In the genomic region with DNA sequence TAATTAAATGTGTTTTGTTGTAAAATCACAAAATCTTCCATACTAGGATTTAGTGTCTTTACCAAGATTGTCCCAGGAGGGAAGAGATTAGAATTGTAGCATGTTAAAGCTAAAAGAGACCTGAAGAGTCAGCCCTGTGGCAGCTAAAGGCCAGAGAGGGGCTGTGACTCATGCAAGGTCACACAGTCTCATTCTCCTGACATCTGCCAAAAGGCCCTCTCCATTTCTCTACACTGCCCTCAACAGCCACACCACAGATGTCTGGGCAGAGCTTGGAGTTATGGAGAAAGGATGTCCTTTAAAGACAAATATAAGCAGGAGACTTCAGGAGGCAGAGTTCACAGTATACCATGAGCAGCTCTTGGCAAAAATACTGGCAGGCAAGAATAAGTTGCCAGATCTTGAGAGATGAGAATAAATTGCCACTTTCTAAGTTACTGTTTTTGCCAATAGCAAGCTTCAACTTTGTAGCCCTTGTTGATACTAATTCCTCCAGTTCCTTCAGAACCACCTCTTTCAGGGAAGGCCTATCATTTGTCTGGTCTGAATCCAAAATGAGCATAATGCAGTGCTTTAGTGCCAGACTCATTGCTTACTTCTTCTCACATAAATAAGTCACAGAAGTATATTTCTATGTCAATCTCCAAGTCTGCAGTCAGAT, we compare ENCODE assay signal across 15 cellular contexts. TPM values are rescaled to one million over a fixed set of nuclear protein-coding genes. Genes with fewer than 3 reads are reported as not detected.
DNase-seq lines count a peak whose midpoint lies in the region; ATAC-seq, FAIRE-seq and TF ChIP-seq lines count a peak whose summit lies in the region.
"Had no signal": no experiment of that assay in that cellular context is flagged by ENCODE, and none has a peak within 500 bp of the region (broad histone marks: within the 10 kb centered on the region; RNA-seq: fewer than 3 reads in every experiment).

No MANE protein-coding gene starts in this region.

- intact Hi-C loops in kidney (cut with DNase I) = no loop called here

- H3K27me3 ChIP-seq in rectal smooth muscle tissue (ENCODE audit: control insufficient read depth, insufficient read depth, low read length) = no peaks in the 10 kb centered on the region
- H3K27me3 ChIP-seq: transverse colon had no signal

- no peak for ATAC-seq in HG03457 (IDR thresholded peaks at IDR 0.05; ENCODE audit: unreplicated experiment)
- ATAC-seq: naive thymus-derived CD8-positive, alpha-beta T cell had no signal

- H3K9ac ChIP-seq in rectal smooth muscle tissue (ENCODE audit: low read length) = no peak overlapping the region
- H3K9ac ChIP-seq in kidney (ENCODE audit: low read length in 2 of 2) = no peak overlapping the region

- no peaks in the 10 kb centered on the region for H3K36me3 ChIP-seq in rectal smooth muscle tissue (ENCODE audit: control insufficient read depth, insufficient read depth, low read length)
- no peaks in the 10 kb centered on the region for H3K36me3 ChIP-seq in kidney (ENCODE audit: control insufficient read depth in 1 of 2, insufficient read depth in 2 of 2, low read length in 2 of 2)

- H3K27ac ChIP-seq in rectal smooth muscle tissue (ENCODE audit: low read depth, low read length) (peak overlapping the region; percentile 3), kidney (ENCODE audit: low read depth in 2 of 2, low read length in 2 of 2) (no peak overlapping the region)
- H3K27ac ChIP-seq: RWPE1, transverse colon had no signal

- DNase-seq in EL (peak; percentile 91), RCC 7860 (ENCODE audit: low spot score) (peak; percentile 23), fibroblast of peridontal ligament (ENCODE audit: extremely low read depth) (peak; percentile 77), amygdala (lab: John Stamatoyannopoulos, UW) (no peak), kidney (no peak), mesenteric fat pad (ENCODE audit: low spot score) (no peak)
- DNase-seq: activated CD4-positive, alpha-beta T cell treated with anti-CD3 and anti-CD28 coated beads for 1 hour; DMS 273 treated with DMSO at 0.1 percent for 48 hours; foreskin melanocyte; naive thymus-derived CD8-positive, alpha-beta T cell; NCI-H146; transverse colon had no signal

- H3K4me3 ChIP-seq in rectal smooth muscle tissue (ENCODE audit: low read length) (no peak overlapping the region), kidney (ENCODE audit: low read length in 2 of 2) (no peak overlapping the region)
- H3K4me3 ChIP-seq: transverse colon had no signal

- H3K4me1 ChIP-seq in rectal smooth muscle tissue (ENCODE audit: control insufficient read depth, insufficient read depth, low read length) = peaks cover 4% of the 10 kb centered on the region
- no peaks in the 10 kb centered on the region for H3K4me1 ChIP-seq in kidney (ENCODE audit: control insufficient read depth in 1 of 2, insufficient read depth in 1 of 2, low read depth in 1 of 2, low read length in 2 of 2)

- TF ChIP-seq CTCF in kidney (IDR thresholded peaks at IDR 0.05; ENCODE audit: borderline replicate concordance, extremely low read depth, insufficient read depth) = no peak

- FAIRE-seq in RCC 7860 (lab: Jason Lieb, UNC) (peak; percentile 20), kidney (lab: Jason Lieb, UNC) (no peak)

- no peaks in the 10 kb centered on the region for H3K9me3 ChIP-seq in kidney (ENCODE audit: control insufficient read depth in 1 of 2, low read length in 2 of 2)
- H3K9me3 ChIP-seq: transverse colon had no signal

RNA-seq across cellular contexts. Expression of gene AKIRIN2, which starts 41.7 kb away (rescaled TPM):
- total RNA-seq in kidney (43.4 TPM), mesenteric fat pad (55.7 TPM)
- 26.0 TPM for polyA plus RNA-seq in kidney (ENCODE audit: insufficient read depth, low read depth, low replicate concordance)

Comparison
In these comparisons a context has a peak if more than half of its experiments do, and no peak if none do; other contexts are left out.
1. DNase-seq: peak in EL (single experiment), RCC 7860 (single experiment) and fibroblast of peridontal ligament (single experiment); none in amygdala (0 of 56), kidney (single experiment) and mesenteric fat pad (single experiment).